In the genomic region with DNA sequence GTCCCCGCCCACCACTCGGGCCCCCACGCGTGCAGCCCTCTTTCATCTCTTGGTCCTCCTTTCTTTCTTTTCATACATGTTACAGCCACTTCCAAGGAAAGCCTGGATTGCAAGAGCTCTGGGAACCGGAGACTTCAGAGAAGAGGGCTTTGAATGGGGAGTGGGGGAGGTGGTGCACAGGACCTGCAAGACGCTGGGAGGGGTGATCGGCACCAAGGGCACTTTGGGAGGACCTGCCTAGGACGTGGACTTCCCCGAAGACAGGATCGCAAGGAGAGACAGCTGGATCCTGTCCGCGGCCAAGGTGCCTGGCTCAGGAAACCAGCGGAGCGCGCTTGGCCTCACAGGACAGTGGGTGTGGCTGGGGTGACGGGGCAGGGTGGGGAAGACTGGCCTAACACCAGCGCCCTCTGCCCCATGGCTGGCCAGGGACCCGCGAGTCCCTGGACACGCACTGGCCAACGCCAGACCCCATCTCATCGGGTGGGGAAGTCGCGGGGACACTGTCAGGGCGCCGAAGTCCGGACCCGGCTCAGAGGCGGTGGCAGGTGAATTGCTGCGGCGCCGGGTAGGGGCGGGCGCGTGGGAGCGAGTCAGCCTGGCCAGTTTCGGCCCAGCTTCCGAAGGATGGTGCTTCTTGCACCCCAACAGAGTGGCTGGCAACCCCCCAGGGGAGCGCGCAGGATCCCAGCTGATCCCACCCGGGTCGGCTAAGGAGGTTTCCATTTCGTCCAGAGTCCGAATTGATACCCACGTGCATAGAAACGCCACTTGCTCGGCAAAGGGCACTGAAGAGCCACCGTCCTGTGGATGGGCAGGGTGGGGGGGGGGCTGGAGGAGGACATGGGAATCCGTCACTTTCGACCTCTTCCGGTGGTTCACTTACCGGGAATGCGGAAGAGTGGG, we compare ENCODE assay signal across 7 cellular contexts. TPM values are rescaled to one million over a fixed set of nuclear protein-coding genes. Genes with fewer than 3 reads are reported as not detected.
DNase-seq lines count a peak whose midpoint lies in the region; ATAC-seq, FAIRE-seq and TF ChIP-seq lines count a peak whose summit lies in the region.

No MANE protein-coding gene starts in this region.

- H2AFZ ChIP-seq in Loucy (ENCODE audit: low read length): peak overlapping the region; percentile 67

- no peak for TF ChIP-seq POLR2A in testis (IDR thresholded peaks at IDR 0.05)

- H3F3A ChIP-seq in Loucy (ENCODE audit: low read depth): no peaks in the 10 kb centered on the region

- 1 to 2% methylated on average over 22 to 49 of the region's 53 CpGs for WGBS in testis, 2 donors

- H3K4me2 ChIP-seq in Loucy (ENCODE audit: low read depth, low read length, poor library complexity, severe bottlenecking): peak overlapping the region; percentile 92

- H3K36me3 ChIP-seq in Loucy (ENCODE audit: insufficient read depth, low read length): no peaks in the 10 kb centered on the region
- H3K36me3 ChIP-seq in bronchial epithelial cell (ENCODE audit: control insufficient read depth, insufficient read depth, low read length): peaks cover 9% of the 10 kb centered on the region
- no peaks in the 10 kb centered on the region for H3K36me3 ChIP-seq in testis (ENCODE audit: low read depth, missing control alignments)

- no peak for DNase-seq in bronchial epithelial cell (ENCODE audit: low read depth)
- peak; percentile 26 to 44 for DNase-seq in left colon
- DNase-seq in testis: peak; percentile 44
- no peak for DNase-seq in HT-29 (ENCODE audit: low spot score)

- intact Hi-C loops in left colon (cut with DNase I, micrococcal nuclease) (loop anchor here in 1 of 2 donors (10.0 kb wide), 1 partner anchor 355 kb away; no protein-coding TSS in a partner anchor), testis (cut with DNase I; ENCODE audit: low total_unique reads) (loop anchor here (10.0 kb wide), 2 partner anchors 185 to 285 kb away; no protein-coding TSS in a partner anchor)

- FAIRE-seq in bronchial epithelial cell (lab: Jason Lieb, UNC): no peak

- H3K27ac ChIP-seq in testis: peak overlapping the region; percentile 76 to 82

- no peaks in the 10 kb centered on the region for H4K20me1 ChIP-seq in Loucy (ENCODE audit: insufficient read depth, low read length, poor library complexity, severe bottlenecking)

- peaks cover 48% of the 10 kb centered on the region for H3K27me3 ChIP-seq in Loucy (ENCODE audit: insufficient read depth, low read length, poor library complexity, severe bottlenecking)
- H3K27me3 ChIP-seq in bronchial epithelial cell (ENCODE audit: control insufficient read depth, insufficient read depth, low read length): no peaks in the 10 kb centered on the region
- H3K27me3 ChIP-seq in testis: no peaks in the 10 kb centered on the region

- H3K9ac ChIP-seq in Loucy (ENCODE audit: low read depth, low read length, poor library complexity, severe bottlenecking): peak overlapping the region; percentile 5

- peak; percentile 30 for ATAC-seq in left colon
- ATAC-seq in HG03354 (IDR thresholded peaks at IDR 0.05; ENCODE audit: poor library complexity, severe bottlenecking, unreplicated experiment): no peak
- ATAC-seq in HG02763 (IDR thresholded peaks at IDR 0.05; ENCODE audit: unreplicated experiment): no peak

- H3K4me1 ChIP-seq in Loucy (ENCODE audit: insufficient read depth, low read length, poor library complexity, severe bottlenecking) (peaks cover 13% of the 10 kb centered on the region), testis (peaks cover 4% of the 10 kb centered on the region)

- H3K4me3 ChIP-seq in Loucy (ENCODE audit: low read length, poor library complexity, severe bottlenecking) (peak overlapping the region; percentile 72), bronchial epithelial cell (ENCODE audit: low read depth, low read length) (peak overlapping the region; percentile 63), testis (peak overlapping the region; percentile 57 to 62)

- TF ChIP-seq CTCF in Loucy (conservative IDR thresholded peaks at IDR 0.05; ENCODE audit: low read length) (no peak), bronchial epithelial cell (IDR thresholded peaks at IDR 0.05; ENCODE audit: insufficient read depth, low read length, severe bottlenecking) (no peak), testis (IDR thresholded peaks at IDR 0.05) (no peak)

- no peaks in the 10 kb centered on the region for H3K9me2 ChIP-seq in Loucy (replicated peaks; ENCODE audit: low read depth, low read length)

- no peaks in the 10 kb centered on the region for H3K79me2 ChIP-seq in Loucy (ENCODE audit: insufficient read depth, low read length)

- H3K9me3 ChIP-seq in Loucy (ENCODE audit: insufficient read depth, low read depth, low read length) (no peaks in the 10 kb centered on the region), testis (no peaks in the 10 kb centered on the region)

RNA-seq across cellular contexts. Expression of a gene that starts 0.7 kb away (rescaled TPM):
- total RNA-seq in bronchial epithelial cell (12.6 and 21.4 TPM in 2 replicates), left colon (1 to 10 TPM; 4.5 to 7.0 TPM), testis (10 to 100 TPM; 22.4 to 65.0 TPM)
- 11.0 TPM for polyA plus RNA-seq in testis (ENCODE audit: insufficient read depth, low read depth, low replicate concordance)
- total RNA-seq in HT-29 (2014; rRNA removed; shearing (Covaris generic)): not detected in 2 replicates

RNA-seq across cellular contexts. Expression of a gene that starts 15.1 kb away (rescaled TPM):
- total RNA-seq in bronchial epithelial cell (not detected in 2 replicates), left colon (not detected), testis (under 1 TPM in 1 of 2 donors, not detected in 1; 0.55 TPM)
- polyA plus RNA-seq in testis (ENCODE audit: insufficient read depth, low read depth, low replicate concordance): not detected
- not detected in 2 replicates for total RNA-seq in HT-29 (2014; rRNA removed; shearing (Covaris generic))

RNA-seq across cellular contexts. Expression of a gene that starts 35.9 kb away (rescaled TPM):
- total RNA-seq in bronchial epithelial cell (under 0.01 and 0.13 TPM in 2 replicates), left colon (10 to 100 TPM in 1 of 2 donors, 1 to 10 TPM in 1; 9.0 to 14.2 TPM), testis (10 to 100 TPM in 1 of 2 donors, 1 to 10 TPM in 1; 9.4 to 14.2 TPM)
- 14.8 TPM for polyA plus RNA-seq in testis (ENCODE audit: insufficient read depth, low read depth, low replicate concordance)
- total RNA-seq in HT-29 (2014; rRNA removed; shearing (Covaris generic)): not detected in 2 replicates

Comparison
In these comparisons a context has a peak if more than half of its experiments do, and no peak if none do; other contexts are left out.
1. DNase-seq: peak in left colon (2 of 2) and testis (single experiment); none in bronchial epithelial cell (single experiment) and HT-29 (single experiment).
2. Peak in every context shown above with its lines, with median percentiles within 50 percentile points of each other: H3K4me3 ChIP-seq.